ENCODE assay signal across 11 cellular contexts in the genomic region with DNA sequence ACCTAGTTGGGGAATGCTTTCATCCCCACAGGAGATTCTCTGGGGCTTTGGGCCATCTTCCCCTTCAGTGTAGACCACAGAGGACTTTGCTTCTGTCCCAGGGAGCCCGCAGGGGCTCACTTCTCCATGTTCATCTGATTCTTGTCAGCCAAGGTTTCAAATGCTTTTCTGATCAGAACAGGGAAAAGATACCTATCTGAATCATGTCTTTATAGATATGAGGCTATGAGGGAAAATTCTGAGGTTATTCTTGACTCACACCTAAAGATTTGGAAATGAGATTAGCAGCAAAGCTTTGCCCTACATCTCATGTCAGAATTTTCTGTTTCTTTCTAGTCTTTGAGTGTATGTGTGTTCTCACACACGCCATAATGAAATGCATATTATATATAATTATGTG. TPM values are rescaled to one million over a fixed set of nuclear protein-coding genes. Genes with fewer than 3 reads are reported as not detected.
DNase-seq lines count a peak whose midpoint lies in the region; ATAC-seq and TF ChIP-seq lines count a peak whose summit lies in the region.
"Had no signal": no experiment of that assay in that cellular context is flagged by ENCODE, and none has a peak within 500 bp of the region (broad histone marks: within the 10 kb centered on the region; RNA-seq: fewer than 3 reads in every experiment).

No MANE protein-coding gene starts in this region.

- peak overlapping the region; percentile 89 for H3K27ac Mint-ChIP-seq in activated naive CD4-positive, alpha-beta T cell treated with anti-CD3 and anti-CD28 coated beads for 36 hours
- peak overlapping the region; percentile 59 for H3K27ac Mint-ChIP-seq in activated CD8-positive, alpha-beta T cell treated with anti-CD3 and anti-CD28 coated beads, Interleukin-2, amount 10 ng/mL, durations not matched to agents 7 days and 5 days
- H3K27ac Mint-ChIP-seq in stimulated activated naive CD8-positive, alpha-beta T cell treated with anti-CD3 and anti-CD28 coated beads, Interleukin-15, amount 100 ng/mL, for 72 hours = peak overlapping the region; percentile 82 to 85

- peaks cover 81% of the 10 kb centered on the region for H3K4me1 Mint-ChIP-seq in activated naive CD4-positive, alpha-beta T cell treated with anti-CD3 and anti-CD28 coated beads for 36 hours (ENCODE audit: low read depth)
- peaks cover 70% of the 10 kb centered on the region for H3K4me1 Mint-ChIP-seq in activated CD8-positive, alpha-beta T cell treated with anti-CD3 and anti-CD28 coated beads, Interleukin-2, amount 10 ng/mL, durations not matched to agents 7 days and 5 days (ENCODE audit: low read depth)
- peaks cover 86% of the 10 kb centered on the region for H3K4me1 Mint-ChIP-seq in stimulated activated naive CD8-positive, alpha-beta T cell treated with anti-CD3 and anti-CD28 coated beads, Interleukin-15, amount 100 ng/mL, for 72 hours

- H3K4me3 Mint-ChIP-seq in activated naive CD4-positive, alpha-beta T cell treated with anti-CD3 and anti-CD28 coated beads for 36 hours = peak overlapping the region; percentile 36
- H3K4me3 Mint-ChIP-seq in activated CD8-positive, alpha-beta T cell treated with anti-CD3 and anti-CD28 coated beads, Interleukin-2, amount 10 ng/mL, durations not matched to agents 7 days and 5 days = peak overlapping the region; percentile 37
- H3K4me3 Mint-ChIP-seq in stimulated activated naive CD8-positive, alpha-beta T cell treated with anti-CD3 and anti-CD28 coated beads, Interleukin-15, amount 100 ng/mL, for 72 hours = peak overlapping the region; percentile 71 to 73

- POLR2A ChIA-PET in activated CD8-positive, alpha-beta T cell treated with anti-CD3 and anti-CD28 coated beads, Interleukin-2, amount 10 ng/mL, durations not matched to agents 7 days and 5 days (lab: Charles Lee) = no interaction called here
- POLR2A ChIA-PET in GM10248 (lab: Yijun Ruan, JAX) = no interaction called here

- intact Hi-C loops in activated naive CD4-positive, alpha-beta T cell treated with anti-CD3 and anti-CD28 coated beads for 36 hours (cut with micrococcal nuclease) = loop anchor here (1.0 to 5.0 kb wide), 10 partner anchors 21 to 725 kb away; no protein-coding TSS in a partner anchor

- H3K9me3 Mint-ChIP-seq in activated naive CD4-positive, alpha-beta T cell treated with anti-CD3 and anti-CD28 coated beads for 36 hours = no peaks in the 10 kb centered on the region
- H3K9me3 Mint-ChIP-seq in activated CD8-positive, alpha-beta T cell treated with anti-CD3 and anti-CD28 coated beads, Interleukin-2, amount 10 ng/mL, durations not matched to agents 7 days and 5 days (ENCODE audit: insufficient read depth) = no peaks in the 10 kb centered on the region
- H3K9me3 Mint-ChIP-seq in stimulated activated naive CD8-positive, alpha-beta T cell treated with anti-CD3 and anti-CD28 coated beads, Interleukin-15, amount 100 ng/mL, for 72 hours = no peaks in the 10 kb centered on the region

- DNase-seq in activated naive CD4-positive, alpha-beta T cell treated with anti-CD3 and anti-CD28 coated beads for 36 hours = no peak
- no peak for DNase-seq in activated naive CD4-positive, alpha-beta T cell treated with anti-CD3 and anti-CD28 coated beads, Interleukin-2, amount 50 U/mL, for 16 hours
- peak; percentile 24 for DNase-seq in activated CD8-positive, alpha-beta T cell treated with anti-CD3 and anti-CD28 coated beads, Interleukin-2, amount 10 ng/mL, durations not matched to agents 7 days and 5 days
- no peak for DNase-seq in stimulated activated naive CD8-positive, alpha-beta T cell treated with anti-CD3 and anti-CD28 coated beads, Interleukin-15, amount 100 ng/mL, for 72 hours
- no peak for DNase-seq in substantia nigra (lab: John Stamatoyannopoulos, UW)
- DNase-seq in ecto neural progenitor cell (ENCODE audit: low spot score) = no peak
- no peak for DNase-seq in GM10248 (ENCODE audit: extremely low spot score)
- DNase-seq: activated CD4-positive, alpha-beta T cell treated with anti-CD3 and anti-CD28 coated beads, Interleukin-2, amount 50 U/mL, for 1 hour; NCI-H1930; nucleus accumbens had no signal

- no peaks in the 10 kb centered on the region for H3K27me3 Mint-ChIP-seq in activated naive CD4-positive, alpha-beta T cell treated with anti-CD3 and anti-CD28 coated beads for 36 hours (ENCODE audit: low read depth)
- no peaks in the 10 kb centered on the region for H3K27me3 Mint-ChIP-seq in activated CD8-positive, alpha-beta T cell treated with anti-CD3 and anti-CD28 coated beads, Interleukin-2, amount 10 ng/mL, durations not matched to agents 7 days and 5 days (ENCODE audit: low read depth)
- no peaks in the 10 kb centered on the region for H3K27me3 Mint-ChIP-seq in stimulated activated naive CD8-positive, alpha-beta T cell treated with anti-CD3 and anti-CD28 coated beads, Interleukin-15, amount 100 ng/mL, for 72 hours

- H3K36me3 Mint-ChIP-seq in activated naive CD4-positive, alpha-beta T cell treated with anti-CD3 and anti-CD28 coated beads for 36 hours (ENCODE audit: low read depth) = peaks cover 75% of the 10 kb centered on the region
- peaks cover 82% of the 10 kb centered on the region for H3K36me3 Mint-ChIP-seq in activated CD8-positive, alpha-beta T cell treated with anti-CD3 and anti-CD28 coated beads, Interleukin-2, amount 10 ng/mL, durations not matched to agents 7 days and 5 days (ENCODE audit: low read depth)

- CTCF ChIA-PET in activated naive CD4-positive, alpha-beta T cell treated with anti-CD3 and anti-CD28 coated beads for 36 hours (lab: Charles Lee) = interaction anchor here (1.2 to 3.0 kb wide), 3 partner anchors 21 to 88 kb away, joined by 3 to 17 read pairs (median 4); a partner anchor contains a TSS
- CTCF ChIA-PET in activated CD8-positive, alpha-beta T cell treated with anti-CD3 and anti-CD28 coated beads, Interleukin-2, amount 10 ng/mL, durations not matched to agents 7 days and 5 days (lab: Charles Lee) = interaction anchor here (0.8 to 2.8 kb wide), 5 partner anchors 12 to 764 kb away, joined by 3 to 9 read pairs (median 4); no protein-coding TSS in a partner anchor
- CTCF ChIA-PET in GM10248 (lab: Yijun Ruan, JAX) = interaction anchor here (0.8 to 3.3 kb wide), 4 partner anchors 11 to 21 kb away, joined by 3 to 14 read pairs (median 6); no protein-coding TSS in a partner anchor

- TF ChIP-seq CTCF in GM10248 (IDR thresholded peaks at IDR 0.05; ENCODE audit: control extremely low read depth, extremely low read depth, low read depth, missing control alignments) = no peak

- peak; percentile 13 for ATAC-seq in HG02938 (IDR thresholded peaks at IDR 0.05; ENCODE audit: unreplicated experiment)
- peak; percentile 31 for ATAC-seq in activated CD8-positive, alpha-beta T cell treated with anti-CD3 and anti-CD28 coated beads, Interleukin-2, amount 10 ng/mL, durations not matched to agents 7 days and 5 days
- ATAC-seq in stimulated activated naive CD8-positive, alpha-beta T cell treated with anti-CD3 and anti-CD28 coated beads, Interleukin-15, amount 100 ng/mL, for 72 hours = peak; percentile 29

- no peak overlapping the region for H3K27ac ChIP-seq in substantia nigra (ENCODE audit: low read depth, low read length, poor library complexity, severe bottlenecking)

RNA-seq across cellular contexts. Expression of a gene that starts 53.3 kb away (rescaled TPM):
- 10 to 100 TPM; 43.7 to 44.4 TPM for total RNA-seq in activated naive CD4-positive, alpha-beta T cell treated with anti-CD3 and anti-CD28 coated beads for 36 hours
- 10 to 100 TPM; 40.7 to 41.0 TPM for total RNA-seq in activated CD8-positive, alpha-beta T cell treated with anti-CD3 and anti-CD28 coated beads, Interleukin-2, amount 10 ng/mL, durations not matched to agents 7 days and 5 days
